Comparison of ENCODE assay signal across 8 cellular contexts in the genomic region with DNA sequence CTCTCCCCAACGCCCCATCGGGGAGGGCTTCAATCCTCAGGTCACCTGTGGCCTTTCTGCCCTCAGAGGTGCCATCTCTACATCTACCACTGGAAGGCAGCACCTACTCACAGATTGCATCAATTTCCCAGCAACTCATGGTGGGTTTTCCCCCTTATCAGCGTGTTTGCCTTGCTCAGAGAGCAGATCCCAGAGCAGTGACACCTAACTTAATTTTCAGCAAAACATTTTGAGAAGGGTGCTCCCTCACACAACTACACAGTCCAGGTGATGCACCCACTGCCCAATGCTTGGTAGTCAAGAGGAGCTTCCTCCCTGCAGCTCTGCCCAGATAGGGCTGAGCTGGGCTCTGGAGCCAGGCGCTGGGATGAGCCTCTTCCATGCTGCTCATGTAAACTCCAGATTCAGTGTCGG. TPM values are rescaled to one million over a fixed set of nuclear protein-coding genes. Genes with fewer than 3 reads are reported as not detected.
A peak's percentile ranks its signal among the peaks of the same experiment; 100 is the strongest.
DNase-seq lines count a peak whose midpoint lies in the region; ATAC-seq and TF ChIP-seq lines count a peak whose summit lies in the region.

No MANE protein-coding gene starts in this region.

- no peaks in the 10 kb centered on the region for H3K9me3 Mint-ChIP-seq in activated CD8-positive, alpha-beta T cell treated with anti-CD3 and anti-CD28 coated beads for 36 hours
- no peaks in the 10 kb centered on the region for H3K9me3 Mint-ChIP-seq in activated CD8-positive, alpha-beta T cell treated with anti-CD3 and anti-CD28 coated beads, Interleukin-2, amount 10 ng/mL, durations not matched to agents 7 days and 5 days (ENCODE audit: insufficient read depth)

- H2BK5ac ChIP-seq in mesendoderm (ENCODE audit: low read length): no peak overlapping the region

- no CpG with 5 or more reads among the region's 5 CpGs for WGBS in mesendoderm (ENCODE audit: extremely low coverage, insufficient coverage, low lambda C conversion rate)
- WGBS in transverse colon (ENCODE audit: low coverage in 1 of 2), 2 donors: 41 to 60% methylated on average over 1 to 5 of the region's 5 CpGs

- BruUV-seq in OCI-LY7 (replicated peaks; lab: Mats Ljungman, UMichigan): no TSS peak

- peak overlapping the region; percentile 60; the same call in 1 of the 2 replicates for H2AFZ ChIP-seq in OCI-LY7 (ENCODE audit: low read length)

- no peaks in the 10 kb centered on the region for H3K79me2 ChIP-seq in OCI-LY7 (ENCODE audit: insufficient read depth, low read depth, low read length)
- no peaks in the 10 kb centered on the region for H3K79me2 ChIP-seq in mesendoderm (ENCODE audit: control insufficient read depth, insufficient read depth, low read length)

- no peak for TF ChIP-seq POLR2A in transverse colon (IDR thresholded peaks at IDR 0.05)

- H4K8ac ChIP-seq in mesendoderm (ENCODE audit: low read depth, low read length): no peak overlapping the region

- CTCF ChIA-PET in activated CD8-positive, alpha-beta T cell treated with anti-CD3 and anti-CD28 coated beads for 36 hours (lab: Charles Lee): interaction anchor here (0.7 to 2.1 kb wide), 7 partner anchors 8 to 623 kb away, joined by 3 to 10 read pairs (median 3); no protein-coding TSS in a partner anchor
- CTCF ChIA-PET in activated CD8-positive, alpha-beta T cell treated with anti-CD3 and anti-CD28 coated beads, Interleukin-2, amount 10 ng/mL, durations not matched to agents 7 days and 5 days (lab: Charles Lee): no interaction called here
- CTCF ChIA-PET in OCI-LY7 (lab: Charles Lee; ENCODE audit: unreplicated experiment): interaction anchor here (1.3 kb wide), 2 partner anchors 16 to 17 kb away, joined by 3 read pairs; no protein-coding TSS in a partner anchor

- H3K36me3 Mint-ChIP-seq in activated CD8-positive, alpha-beta T cell treated with anti-CD3 and anti-CD28 coated beads for 36 hours (ENCODE audit: low read depth): no peaks in the 10 kb centered on the region
- H3K36me3 Mint-ChIP-seq in activated CD8-positive, alpha-beta T cell treated with anti-CD3 and anti-CD28 coated beads, Interleukin-2, amount 10 ng/mL, durations not matched to agents 7 days and 5 days (ENCODE audit: low read depth): no peaks in the 10 kb centered on the region

- no peak for ATAC-seq in activated CD8-positive, alpha-beta T cell treated with anti-CD3 and anti-CD28 coated beads for 36 hours
- ATAC-seq in activated CD8-positive, alpha-beta T cell treated with anti-CD3 and anti-CD28 coated beads, Interleukin-2, amount 10 ng/mL, durations not matched to agents 7 days and 5 days: no peak
- peak; percentile 88 for ATAC-seq in HG02759 (IDR thresholded peaks at IDR 0.05; ENCODE audit: unreplicated experiment)

- intact Hi-C loops in activated CD8-positive, alpha-beta T cell treated with anti-CD3 and anti-CD28 coated beads for 36 hours (cut with micrococcal nuclease): loop anchor here (5.0 kb wide), 1 partner anchor 622 kb away; no protein-coding TSS in a partner anchor
- intact Hi-C loops in OCI-LY7 (cut with micrococcal nuclease; ENCODE audit: unreplicated experiment): loop anchor here (1.0 kb wide), 1 partner anchor 624 kb away; no protein-coding TSS in a partner anchor
- intact Hi-C loops in cardiac septum (cut with DNase I): no loop called here
- intact Hi-C loops in transverse colon (cut with DNase I; ENCODE audit: low total_unique reads): no loop called here

- H4K20me1 ChIP-seq in OCI-LY7 (ENCODE audit: insufficient read depth, low read length): no peaks in the 10 kb centered on the region

- H3K4me2 ChIP-seq in OCI-LY7 (ENCODE audit: low read length): no peak overlapping the region; the same call in 1 of the 2 replicates
- H3K4me2 ChIP-seq in mesendoderm (ENCODE audit: low read length): no peak overlapping the region

- H2BK15ac ChIP-seq in mesendoderm (replicated peaks; ENCODE audit: low read depth): no peak overlapping the region

- no peak overlapping the region for H2AK5ac ChIP-seq in mesendoderm (ENCODE audit: low read length)

- no peak for TF ChIP-seq EP300 in transverse colon (IDR thresholded peaks at IDR 0.05; ENCODE audit: low read depth)

- H3K9me2 ChIP-seq in OCI-LY7 (ENCODE audit: insufficient read depth, low read length): no peaks in the 10 kb centered on the region

- no peaks in the 10 kb centered on the region for H3K79me1 ChIP-seq in mesendoderm (ENCODE audit: low read length)

- H3K4me3 ChIP-seq in OCI-LY7 (ENCODE audit: low read depth, low read length, poor library complexity, severe bottlenecking) (no peak overlapping the region), mesendoderm (ENCODE audit: low read length) (no peak overlapping the region), transverse colon (no peak overlapping the region)

- H3K27ac Mint-ChIP-seq in activated CD8-positive, alpha-beta T cell treated with anti-CD3 and anti-CD28 coated beads for 36 hours: no peak overlapping the region
- no peak overlapping the region for H3K27ac Mint-ChIP-seq in activated CD8-positive, alpha-beta T cell treated with anti-CD3 and anti-CD28 coated beads, Interleukin-2, amount 10 ng/mL, durations not matched to agents 7 days and 5 days

- no peaks in the 10 kb centered on the region for H3K27me3 ChIP-seq in mesendoderm (ENCODE audit: insufficient read depth, low read length, poor library complexity)
- H3K27me3 ChIP-seq in transverse colon: peaks cover 4% of the 10 kb centered on the region

- H3K9me3 ChIP-seq in OCI-LY7 (ENCODE audit: low read length) (peaks cover 17% of the 10 kb centered on the region; the same call in 1 of the 2 replicates), transverse colon (no peaks in the 10 kb centered on the region)

- no peak overlapping the region for H4K5ac ChIP-seq in mesendoderm (ENCODE audit: low read length)

- no peaks in the 10 kb centered on the region for H3K4me1 Mint-ChIP-seq in activated CD8-positive, alpha-beta T cell treated with anti-CD3 and anti-CD28 coated beads for 36 hours (ENCODE audit: low read depth)
- no peaks in the 10 kb centered on the region for H3K4me1 Mint-ChIP-seq in activated CD8-positive, alpha-beta T cell treated with anti-CD3 and anti-CD28 coated beads, Interleukin-2, amount 10 ng/mL, durations not matched to agents 7 days and 5 days (ENCODE audit: low read depth)

- no peak overlapping the region for H3K9ac ChIP-seq in mesendoderm (ENCODE audit: low read length)

- POLR2A ChIA-PET in activated CD8-positive, alpha-beta T cell treated with anti-CD3 and anti-CD28 coated beads for 36 hours (lab: Charles Lee): no interaction called here
- POLR2A ChIA-PET in activated CD8-positive, alpha-beta T cell treated with anti-CD3 and anti-CD28 coated beads, Interleukin-2, amount 10 ng/mL, durations not matched to agents 7 days and 5 days (lab: Charles Lee): no interaction called here
- POLR2A ChIA-PET in OCI-LY7 (lab: Charles Lee): interaction anchor here (0.6 to 1.0 kb wide), 2 partner anchors 16 to 620 kb away, joined by 3 to 5 read pairs; no protein-coding TSS in a partner anchor

- H3K4ac ChIP-seq in mesendoderm (ENCODE audit: low read depth, low read length): no peak overlapping the region

- peak overlapping the region; percentile 61 for H3K56ac ChIP-seq in mesendoderm (ENCODE audit: low read length)

- H3K4me1 ChIP-seq in OCI-LY7 (ENCODE audit: insufficient read depth, low read length, poor library complexity, severe bottlenecking) (peaks cover 9% of the 10 kb centered on the region), mesendoderm (ENCODE audit: control insufficient read depth, low read depth, low read length) (no peaks in the 10 kb centered on the region), transverse colon (no peaks in the 10 kb centered on the region)

- H2BK120ac ChIP-seq in mesendoderm (ENCODE audit: low read depth, low read length): no peak overlapping the region

- H3K23ac ChIP-seq in mesendoderm (ENCODE audit: low read length): no peak overlapping the region

- in situ Hi-C loops in ACHN (cut with HindIII; ENCODE audit: low pct_ligation_motif_present, low pct_unique_long_range_greater_than_20kb, low sequenced_read_pairs) (no loop called here), transverse colon (cut with MboI; ENCODE audit: low pct_ligation_motif_present in 1 of 4, low pct_unique_long_range_greater_than_20kb in 1 of 4, low sequenced_read_pairs in 3 of 4) (no loop called here)

- peak; percentile 35 for TF ChIP-seq CTCF in activated CD8-positive, alpha-beta T cell treated with anti-CD3 and anti-CD28 coated beads for 36 hours (IDR thresholded peaks at IDR 0.05)
- TF ChIP-seq CTCF in OCI-LY7 (conservative IDR thresholded peaks at IDR 0.05; ENCODE audit: low read length): peak; percentile 86
- TF ChIP-seq CTCF in transverse colon (IDR thresholded peaks at IDR 0.05): no peak

- DNase-seq in activated CD8-positive, alpha-beta T cell treated with anti-CD3 and anti-CD28 coated beads for 36 hours: peak; percentile 41
- DNase-seq in activated CD8-positive, alpha-beta T cell treated with anti-CD3 and anti-CD28 coated beads, Interleukin-2, amount 10 ng/mL, durations not matched to agents 7 days and 5 days: no peak
- peak; percentile 69 for DNase-seq in OCI-LY7 (ENCODE audit: low spot score)
- peak; percentile 87 for DNase-seq in mesendoderm
- no peak for DNase-seq in cardiac septum (ENCODE audit: low spot score)
- no peak for DNase-seq in ACHN
- DNase-seq in transverse colon: no peak

- no peak overlapping the region for H3K27ac ChIP-seq in OCI-LY7 (ENCODE audit: low read depth, low read length, poor library complexity, severe bottlenecking)
- no peak overlapping the region for H3K27ac ChIP-seq in mesendoderm (ENCODE audit: low read depth, low read length)
- H3K27ac ChIP-seq in transverse colon: no peak overlapping the region

- peaks cover 17% of the 10 kb centered on the region for H3K36me3 ChIP-seq in OCI-LY7 (ENCODE audit: insufficient read depth, low read length)
- H3K36me3 ChIP-seq in mesendoderm (ENCODE audit: control insufficient read depth, insufficient read depth, low read length): no peaks in the 10 kb centered on the region
- H3K36me3 ChIP-seq in transverse colon: no peaks in the 10 kb centered on the region

- no peak overlapping the region for H3K18ac ChIP-seq in mesendoderm (ENCODE audit: low read length)

- no peak overlapping the region for H3K4me3 Mint-ChIP-seq in activated CD8-positive, alpha-beta T cell treated with anti-CD3 and anti-CD28 coated beads for 36 hours
- no peak overlapping the region for H3K4me3 Mint-ChIP-seq in activated CD8-positive, alpha-beta T cell treated with anti-CD3 and anti-CD28 coated beads, Interleukin-2, amount 10 ng/mL, durations not matched to agents 7 days and 5 days

- peaks cover 13% of the 10 kb centered on the region for H3K27me3 Mint-ChIP-seq in activated CD8-positive, alpha-beta T cell treated with anti-CD3 and anti-CD28 coated beads for 36 hours
- no peaks in the 10 kb centered on the region for H3K27me3 Mint-ChIP-seq in activated CD8-positive, alpha-beta T cell treated with anti-CD3 and anti-CD28 coated beads, Interleukin-2, amount 10 ng/mL, durations not matched to agents 7 days and 5 days (ENCODE audit: low read depth)

RNA-seq across cellular contexts. Expression of gene PLG, which starts 48.2 kb away (rescaled TPM):
- not detected for total RNA-seq in activated CD8-positive, alpha-beta T cell treated with anti-CD3 and anti-CD28 coated beads for 36 hours
- under 1 TPM in 1 of 2 experiments, not detected in 1; 0.55 TPM for total RNA-seq in activated CD8-positive, alpha-beta T cell treated with anti-CD3 and anti-CD28 coated beads, Interleukin-2, amount 10 ng/mL, durations not matched to agents 7 days and 5 days
- 3.7 and 5.1 TPM in 2 replicates for total RNA-seq in OCI-LY7 (2014; rRNA removed; shearing (Covaris generic))
- total RNA-seq in OCI-LY7 (2022): 2.3 and 3.4 TPM in 2 replicates
- not detected for polyA plus RNA-seq in mesendoderm (2013, experiment 1 of 2)
- not detected for polyA plus RNA-seq in mesendoderm (2013, experiment 2 of 2)
- total RNA-seq in cardiac septum: not detected
- total RNA-seq in transverse colon: not detected

Comparison
In these comparisons a context has a peak if more than half of its experiments do, and no peak if none do; other contexts are left out.
1. DNase-seq: peak in activated CD8-positive, alpha-beta T cell treated with anti-CD3 and anti-CD28 coated beads for 36 hours (single experiment), OCI-LY7 (single experiment) and mesendoderm (single experiment); none in activated CD8-positive, alpha-beta T cell treated with anti-CD3 and anti-CD28 coated beads, Interleukin-2, amount 10 ng/mL, durations not matched to agents 7 days and 5 days (single experiment), cardiac septum (single experiment), ACHN (single experiment) and transverse colon (single experiment).
2. CTCF ChIP-seq: peak in activated CD8-positive, alpha-beta T cell treated with anti-CD3 and anti-CD28 coated beads for 36 hours (single experiment) and OCI-LY7 (single experiment); none in transverse colon (0 of 5).
3. intact Hi-C loops: an anchor here in activated CD8-positive, alpha-beta T cell treated with anti-CD3 and anti-CD28 coated beads for 36 hours (5.0 kb wide) and OCI-LY7 (1.0 kb wide); none called in cardiac septum and transverse colon.